In the genomic region with DNA sequence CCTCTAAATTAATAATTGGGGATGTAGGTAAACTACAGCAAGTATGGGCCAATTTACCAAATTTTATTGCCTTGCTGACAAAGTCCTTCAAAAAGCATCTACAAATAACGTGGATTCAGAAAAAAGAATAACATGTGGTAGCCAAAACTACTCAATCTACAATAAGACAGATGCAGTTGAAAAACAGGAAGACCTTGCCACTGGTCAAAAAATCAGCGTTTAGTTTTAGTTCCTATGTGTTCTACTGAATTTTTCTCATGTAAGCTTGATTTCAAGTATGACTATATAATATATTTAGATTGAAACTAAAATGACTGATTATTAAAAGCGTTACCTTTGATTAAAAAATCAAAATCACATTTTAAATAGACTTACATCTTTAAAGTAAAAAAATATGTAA, we compare ENCODE assay signal across 1 cellular context.
TF ChIP-seq lines count a peak whose summit lies in the region.

No MANE protein-coding gene starts in this region.

TF ChIP-seq in SK-N-SH treated with all-trans-retinoic acid at 6 μM for 48 hours, 23 proteins besides CTCF, POLR2A, EP300 and RAD21 (continued from another document):
- TF ChIP-seq PATZ1 (CRISPR knock-in tag; IDR thresholded peaks at IDR 0.05; ENCODE audit: borderline replicate concordance) (no peak), ZNF70 (CRISPR knock-in tag; IDR thresholded peaks at IDR 0.05) (no peak), ZNF565 (CRISPR knock-in tag; conservative IDR thresholded peaks at IDR 0.05; ENCODE audit: low read depth) (no peak), ISL1 (CRISPR knock-in tag; IDR thresholded peaks at IDR 0.05) (no peak), ZNF8 (CRISPR knock-in tag; IDR thresholded peaks at IDR 0.05) (no peak), ESRRG (CRISPR knock-in tag; IDR thresholded peaks at IDR 0.05) (no peak)
